ENCODE assay signal across 13 cellular contexts in genomic region chr12:114935658-114936057, GRCh38.
A peak's percentile ranks its signal among the peaks of the same experiment; 100 is the strongest.
DNase-seq lines count a peak whose midpoint lies in the region; ATAC-seq and TF ChIP-seq lines count a peak whose summit lies in the region.
"Had no signal": no experiment of that assay in that cellular context is flagged by ENCODE, and none has a peak within 500 bp of the region (broad histone marks: within the 10 kb centered on the region; RNA-seq: fewer than 3 reads in every experiment).

No MANE protein-coding gene starts in this region.

- H3K4me2 ChIP-seq in PC-3 (ENCODE audit: low read length): no peak overlapping the region

- H3K9me2 ChIP-seq in PC-3 (replicated peaks; ENCODE audit: low read length): no peaks in the 10 kb centered on the region

- H3K27me3 ChIP-seq in heart right ventricle (no peaks in the 10 kb centered on the region), PC-3 (ENCODE audit: low read length) (no peaks in the 10 kb centered on the region), spleen (replicated peaks in 1 of 7) (no peaks in the 10 kb centered on the region)
- H3K27me3 ChIP-seq: tibial nerve had no signal

- TF ChIP-seq POLR2A in spleen (IDR thresholded peaks at IDR 0.05) (no peak), lower leg skin (IDR thresholded peaks at IDR 0.05) (no peak)

- peak in 7 of 9 donors; percentile 16 to 38 (median 23) for TF ChIP-seq CTCF in heart right ventricle (IDR thresholded peaks at IDR 0.05)
- peak; percentile 74 for TF ChIP-seq CTCF in PC-3 (conservative IDR thresholded peaks at IDR 0.05; ENCODE audit: low read depth, low read length)
- peak; percentile 13 for TF ChIP-seq CTCF in fibroblast of pulmonary artery (IDR thresholded peaks at IDR 0.05; ENCODE audit: low read length, missing control alignments)
- TF ChIP-seq CTCF in spleen (IDR thresholded peaks at IDR 0.05 in 8 of 11, conservative IDR thresholded peaks at IDR 0.05 in 3 of 11): no peak
- TF ChIP-seq CTCF in lower leg skin (IDR thresholded peaks at IDR 0.05): no peak

- H3K4me1 ChIP-seq in heart right ventricle (no peaks in the 10 kb centered on the region), PC-3 (ENCODE audit: insufficient read depth, low read length) (peaks cover 28% of the 10 kb centered on the region), spleen (no peaks in the 10 kb centered on the region)
- H3K4me1 ChIP-seq: tibial nerve had no signal

- H3K36me3 ChIP-seq in heart right ventricle (no peaks in the 10 kb centered on the region), PC-3 (ENCODE audit: low read depth, low read length) (no peaks in the 10 kb centered on the region), spleen (no peaks in the 10 kb centered on the region)
- H3K36me3 ChIP-seq: tibial nerve had no signal

- no TSS peak for BruUV-seq in PC-3 (replicated peaks; lab: Mats Ljungman, UMichigan)

- H3F3A ChIP-seq in PC-3 (ENCODE audit: low read length, unreplicated experiment): peaks cover 3% of the 10 kb centered on the region

- H3K9me3 ChIP-seq in heart right ventricle (peaks cover 0 to 24% (median 4%) of the 10 kb centered on the region in 11 donors), PC-3 (ENCODE audit: low read length) (peaks cover 7% of the 10 kb centered on the region; the same call in 1 of the 2 replicates), spleen (peaks cover 0 to 39% (median 14%) of the 10 kb centered on the region in 8 donors)

- intact Hi-C loops in heart right ventricle (cut with DNase I) (no loop called here), Right ventricle myocardium inferior (cut with DNase I) (no loop called here), PC-3 (cut with micrococcal nuclease) (no loop called here), spleen (cut with DNase I; ENCODE audit: low total_unique reads) (no loop called here), lower leg skin (cut with DNase I; ENCODE audit: low total_unique reads) (no loop called here)

- H3K27ac ChIP-seq in heart right ventricle (no peak overlapping the region), PC-3 (ENCODE audit: low read length) (no peak overlapping the region), spleen (no peak overlapping the region)
- H3K27ac ChIP-seq: skin epidermis, tibial nerve had no signal

- 97 to 98% methylated on average over 2 of the region's 2 CpGs for WGBS in heart right ventricle, 2 donors
- WGBS in spleen, 5 donors: 75 to 99% (median 92%) methylated on average over 2 of the region's 2 CpGs
- WGBS in lower leg skin, 2 donors: 60 to 97% methylated on average over 2 of the region's 2 CpGs

- H3K79me2 ChIP-seq in PC-3 (ENCODE audit: low read length): no peaks in the 10 kb centered on the region

- no peak overlapping the region for H3K4me3 ChIP-seq in heart right ventricle
- no peak overlapping the region for H3K4me3 ChIP-seq in PC-3 (ENCODE audit: low read length)
- H3K4me3 ChIP-seq in fibroblast of pulmonary artery (replicated peaks; ENCODE audit: low read depth, low read length): no peak overlapping the region
- no peak overlapping the region for H3K4me3 ChIP-seq in spleen
- H3K4me3 ChIP-seq in lower leg skin (ENCODE audit: low read depth, poor library complexity, severe bottlenecking): no peak overlapping the region
- H3K4me3 ChIP-seq: skin epidermis, tibial nerve had no signal

- CTCF ChIA-PET in PC-3 (lab: Charles Lee): interaction anchor here (0.6 kb wide), 1 partner anchor 169 kb away, joined by 4 read pairs; no protein-coding TSS in a partner anchor

- no peak for ATAC-seq in heart right ventricle
- no peak for ATAC-seq in Right ventricle myocardium inferior
- ATAC-seq in PC-3: no peak

- no peak overlapping the region for H3K9ac ChIP-seq in PC-3 (ENCODE audit: low read length)

- H4K20me1 ChIP-seq in PC-3 (ENCODE audit: low read length): no peaks in the 10 kb centered on the region

- DNase-seq in heart right ventricle (no peak), Right ventricle myocardium inferior (ENCODE audit: missing footprints) (no peak), PC-3 (peak; percentile 60), fibroblast of pulmonary artery (ENCODE audit: low read depth) (no peak), SKM-1 treated with dmso at 0.1 percent for 144 hours (lab: John Stamatoyannopoulos, UW; ENCODE audit: unreplicated experiment) (no peak), NCI-H2029 (lab: John Stamatoyannopoulos, UW) (no peak), spleen (no peak), lower leg skin (ENCODE audit: low spot score in 2 of 2) (no peak)
- DNase-seq: activated T-cell treated with anti-CD3 and anti-CD28 coated beads for 4 hours, islet precursor cell, NCI-H2171 had no signal

- no peak overlapping the region for H2AFZ ChIP-seq in PC-3 (ENCODE audit: low read length)

- POLR2A ChIA-PET in PC-3 (lab: Charles Lee; ENCODE audit: unreplicated experiment): interaction anchor here (0.6 kb wide), 1 partner anchor 26 kb away, joined by 5 read pairs; no protein-coding TSS in a partner anchor

Comparison
In these comparisons a context has a peak if more than half of its experiments do, and no peak if none do; other contexts are left out.
1. CTCF ChIP-seq: peak in heart right ventricle (7 of 9), PC-3 (single experiment) and fibroblast of pulmonary artery (single experiment); none in spleen (0 of 11) and lower leg skin (0 of 3).